In the genomic region with DNA sequence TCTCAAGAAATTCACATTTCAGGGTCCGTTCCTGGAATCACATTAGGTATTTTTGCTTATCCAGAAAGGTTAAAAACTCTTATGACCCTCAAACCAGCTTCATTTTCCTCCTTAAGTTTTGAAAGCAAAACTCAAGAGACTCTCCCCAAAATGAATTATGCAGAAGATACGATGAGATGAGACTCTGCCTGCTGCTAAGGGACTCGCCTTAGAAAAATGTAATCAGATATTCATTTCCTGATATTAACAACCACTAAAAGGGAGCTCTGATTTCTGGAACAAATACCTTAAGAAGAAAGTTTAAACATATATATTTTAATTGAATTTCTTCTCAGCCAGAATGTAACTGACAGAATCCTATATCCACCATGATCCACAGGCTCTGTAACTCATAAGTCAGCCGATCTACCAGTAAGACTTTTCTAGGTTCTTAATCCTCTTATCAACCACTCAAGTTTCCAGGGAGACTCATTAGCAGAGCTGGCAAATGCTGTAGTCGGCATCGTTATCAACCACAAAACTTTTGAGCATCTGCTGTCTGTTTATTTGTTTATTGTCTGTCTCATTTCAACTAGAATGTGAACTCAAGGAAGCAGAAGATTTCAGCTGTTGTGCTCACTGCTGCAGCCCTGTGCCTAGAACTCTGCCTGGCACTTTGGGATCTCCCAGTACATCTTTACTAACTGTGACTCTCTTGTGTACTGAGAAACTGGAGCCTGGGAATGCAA, we compare ENCODE assay signal across 22 cellular contexts.
DNase-seq lines count a peak whose midpoint lies in the region; ATAC-seq, FAIRE-seq and TF ChIP-seq lines count a peak whose summit lies in the region.
"Had no signal": no experiment of that assay in that cellular context is flagged by ENCODE, and none has a peak within 500 bp of the region (broad histone marks: within the 10 kb centered on the region; RNA-seq: fewer than 3 reads in every experiment).

No MANE protein-coding gene starts in this region.

- no peak overlapping the region for H3K4me3 Mint-ChIP-seq in nephron
- no peak overlapping the region for H3K4me3 Mint-ChIP-seq in naive thymus-derived CD8-positive, alpha-beta T cell
- no peak overlapping the region for H3K4me3 Mint-ChIP-seq in activated naive CD4-positive, alpha-beta T cell treated with anti-CD3 and anti-CD28 coated beads, Interleukin-2, amount 10 ng/mL, durations not matched to agents 7 days and 5 days
- H3K4me3 Mint-ChIP-seq: activated CD8-positive, alpha-beta T cell treated with anti-CD3 and anti-CD28 coated beads, Interleukin-2, amount 10 ng/mL, durations not matched to agents 7 days and 5 days; activated T-cell treated with anti-CD3 and anti-CD28 coated beads, Interleukin-2, amount 50 U/mL, for 4 hours; naive thymus-derived CD4-positive, alpha-beta T cell had no signal

- CTCF ChIA-PET in activated naive CD4-positive, alpha-beta T cell treated with anti-CD3 and anti-CD28 coated beads, Interleukin-2, amount 10 ng/mL, durations not matched to agents 7 days and 5 days (lab: Charles Lee) = interaction anchor here (1.0 kb wide), 1 partner anchor 8 kb away, joined by 3 read pairs; no protein-coding TSS in a partner anchor

- no peaks in the 10 kb centered on the region for H3K36me3 ChIP-seq in brain microvascular endothelial cell (replicated peaks)
- H3K36me3 ChIP-seq: BLaER1 treated with 17β-estradiol and CSF1 and Interleukin-3, amounts not matched to agents 10 nM and 100 nM had no signal

- TF ChIP-seq CTCF in D721Med (IDR thresholded peaks at IDR 0.05; ENCODE audit: insufficient read depth, missing control alignments) (no peak), brain microvascular endothelial cell (IDR thresholded peaks at IDR 0.05; ENCODE audit: low read depth, low read length, missing control alignments) (no peak), nephron (IDR thresholded peaks at IDR 0.05; ENCODE audit: unreplicated experiment in 3 of 3) (no peak)

- H3K36me3 Mint-ChIP-seq in nephron (ENCODE audit: low read depth) = peaks cover 8% of the 10 kb centered on the region
- H3K36me3 Mint-ChIP-seq in naive thymus-derived CD8-positive, alpha-beta T cell = no peaks in the 10 kb centered on the region
- no peaks in the 10 kb centered on the region for H3K36me3 Mint-ChIP-seq in activated naive CD4-positive, alpha-beta T cell treated with anti-CD3 and anti-CD28 coated beads, Interleukin-2, amount 10 ng/mL, durations not matched to agents 7 days and 5 days
- H3K36me3 Mint-ChIP-seq: naive thymus-derived CD4-positive, alpha-beta T cell had no signal

- peaks cover 6% of the 10 kb centered on the region for H3K27me3 Mint-ChIP-seq in nephron (ENCODE audit: low read depth)
- H3K27me3 Mint-ChIP-seq in naive thymus-derived CD8-positive, alpha-beta T cell = peaks cover 0 to 5% (median 0%) of the 10 kb centered on the region in 5 donors
- no peaks in the 10 kb centered on the region for H3K27me3 Mint-ChIP-seq in activated naive CD4-positive, alpha-beta T cell treated with anti-CD3 and anti-CD28 coated beads, Interleukin-2, amount 10 ng/mL, durations not matched to agents 7 days and 5 days

- H3K27ac ChIP-seq in brain microvascular endothelial cell = no peak overlapping the region
- H3K27ac ChIP-seq: BLaER1 treated with 17β-estradiol and CSF1 and Interleukin-3, amounts not matched to agents 10 nM and 100 nM; heart left ventricle had no signal

- no peak overlapping the region for H3K4me3 ChIP-seq in brain microvascular endothelial cell (ENCODE audit: low read depth, low read length)
- H3K4me3 ChIP-seq: BLaER1 treated with 17β-estradiol and CSF1 and Interleukin-3, amounts not matched to agents 10 nM and 100 nM; heart left ventricle had no signal

- intact Hi-C loops in posterior vena cava (cut with DNase I) = no loop called here

- peak; percentile 55 for DNase-seq in D721Med (ENCODE audit: insufficient read length, low spot score)
- peak; percentile 72 for DNase-seq in NCI-H524 treated with DMSO at 0.1 percent for 48 hours (lab: John Stamatoyannopoulos, UW)
- DNase-seq in brain microvascular endothelial cell = peak; percentile 40
- DNase-seq in foreskin melanocyte = no peak
- no peak for DNase-seq in naive thymus-derived CD8-positive, alpha-beta T cell
- DNase-seq in activated naive CD4-positive, alpha-beta T cell treated with anti-CD3 and anti-CD28 coated beads, Interleukin-2, amount 10 ng/mL, durations not matched to agents 7 days and 5 days = no peak
- no peak for DNase-seq in posterior vena cava (ENCODE audit: low spot score)
- DNase-seq: activated CD4-positive, CD25-positive, alpha-beta regulatory T cell; activated CD8-positive, alpha-beta T cell treated with anti-CD3 and anti-CD28 coated beads, Interleukin-2, amount 10 ng/mL, durations not matched to agents 7 days and 5 days; activated naive CD4-positive, alpha-beta T cell treated with anti-CD3 and anti-CD28 coated beads, Interleukin-2, amount 50 U/mL, for 16 hours; activated T-cell treated with anti-CD3 and anti-CD28 coated beads, Interleukin-2, amount 50 U/mL, for 4 hours; DMS53; heart left ventricle; MV-4-11; naive thymus-derived CD4-positive, alpha-beta T cell; NCI-H2029; stimulated activated CD4-positive, alpha-beta T cell treated with anti-CD3 and anti-CD28 coated beads, Interleukin-12 subunit alpha, Interleukin-12 subunit beta, amount 100 ng/mL, for 4 hours had no signal

- H3K9me3 Mint-ChIP-seq in nephron = no peaks in the 10 kb centered on the region
- peaks cover 0 to 2% (median 0%) of the 10 kb centered on the region in 9 donors for H3K9me3 Mint-ChIP-seq in naive thymus-derived CD8-positive, alpha-beta T cell
- no peaks in the 10 kb centered on the region for H3K9me3 Mint-ChIP-seq in activated naive CD4-positive, alpha-beta T cell treated with anti-CD3 and anti-CD28 coated beads, Interleukin-2, amount 10 ng/mL, durations not matched to agents 7 days and 5 days
- H3K9me3 Mint-ChIP-seq: activated T-cell treated with anti-CD3 and anti-CD28 coated beads, Interleukin-2, amount 50 U/mL, for 4 hours; naive thymus-derived CD4-positive, alpha-beta T cell had no signal

- POLR2A ChIA-PET in naive thymus-derived CD8-positive, alpha-beta T cell (lab: Charles Lee) = no interaction called here

- peaks cover 43% of the 10 kb centered on the region for H3K4me1 Mint-ChIP-seq in nephron
- no peaks in the 10 kb centered on the region for H3K4me1 Mint-ChIP-seq in naive thymus-derived CD8-positive, alpha-beta T cell
- H3K4me1 Mint-ChIP-seq in activated naive CD4-positive, alpha-beta T cell treated with anti-CD3 and anti-CD28 coated beads, Interleukin-2, amount 10 ng/mL, durations not matched to agents 7 days and 5 days = no peaks in the 10 kb centered on the region

- FAIRE-seq in D721Med (lab: Jason Lieb, UNC) = peak; percentile 82

- ATAC-seq in naive thymus-derived CD8-positive, alpha-beta T cell = no peak
- ATAC-seq: activated CD8-positive, alpha-beta T cell treated with anti-CD3 and anti-CD28 coated beads, Interleukin-2, amount 10 ng/mL, durations not matched to agents 7 days and 5 days; activated T-cell treated with anti-CD3 and anti-CD28 coated beads, Interleukin-2, amount 50 U/mL, for 4 hours; esophagus mucosa; HCT116; heart left ventricle; naive thymus-derived CD4-positive, alpha-beta T cell; Right ventricle myocardium inferior had no signal

- H3K27ac Mint-ChIP-seq in nephron = peak overlapping the region; percentile 61 to 65 (median 62)
- no peak overlapping the region for H3K27ac Mint-ChIP-seq in naive thymus-derived CD8-positive, alpha-beta T cell
- H3K27ac Mint-ChIP-seq in activated naive CD4-positive, alpha-beta T cell treated with anti-CD3 and anti-CD28 coated beads, Interleukin-2, amount 10 ng/mL, durations not matched to agents 7 days and 5 days = no peak overlapping the region
- H3K27ac Mint-ChIP-seq: activated CD8-positive, alpha-beta T cell treated with anti-CD3 and anti-CD28 coated beads, Interleukin-2, amount 10 ng/mL, durations not matched to agents 7 days and 5 days; naive thymus-derived CD4-positive, alpha-beta T cell had no signal

- in situ Hi-C loops in brain microvascular endothelial cell (cut with HindIII; ENCODE audit: low pct_ligation_motif_present, low sequenced_read_pairs) = no loop called here

- H3K27me3 ChIP-seq in brain microvascular endothelial cell (replicated peaks) = no peaks in the 10 kb centered on the region
- H3K27me3 ChIP-seq: BLaER1 treated with 17β-estradiol and CSF1 and Interleukin-3, amounts not matched to agents 10 nM and 100 nM; heart left ventricle had no signal

Comparison
In these comparisons a context has a peak if more than half of its experiments do, and no peak if none do; other contexts are left out.
1. DNase-seq: peak in D721Med (single experiment), NCI-H524 treated with DMSO at 0.1 percent for 48 hours (single experiment) and brain microvascular endothelial cell (single experiment); none in foreskin melanocyte (single experiment), naive thymus-derived CD8-positive, alpha-beta T cell (0 of 10), activated naive CD4-positive, alpha-beta T cell treated with anti-CD3 and anti-CD28 coated beads, Interleukin-2, amount 10 ng/mL, durations not matched to agents 7 days and 5 days (single experiment) and posterior vena cava (single experiment).
2. H3K27ac Mint-ChIP-seq: peak in nephron (3 of 3); none in naive thymus-derived CD8-positive, alpha-beta T cell (0 of 10) and activated naive CD4-positive, alpha-beta T cell treated with anti-CD3 and anti-CD28 coated beads, Interleukin-2, amount 10 ng/mL, durations not matched to agents 7 days and 5 days (single experiment).